ENCODE assay signal across 14 cellular contexts in genomic region chr7:95598511-95598910, GRCh38. TPM values are rescaled to one million over a fixed set of nuclear protein-coding genes. Genes with fewer than 3 reads are reported as not detected.
"Had no signal": no experiment of that assay in that cellular context is flagged by ENCODE, and none has a peak within 500 bp of the region (broad histone marks: within the 10 kb centered on the region; RNA-seq: fewer than 3 reads in every experiment).

No MANE protein-coding gene starts in this region.

- H3K36me3 ChIP-seq: SJCRH30 had no signal

- H3K4me3 ChIP-seq: SJCRH30, upper lobe of left lung had no signal

- H3K4me3 Mint-ChIP-seq: activated CD4-positive, alpha-beta memory T cell treated with anti-CD3 and anti-CD28 coated beads, Interleukin-2, amount 10 ng/mL, durations not matched to agents 7 days and 5 days; activated CD4-positive, alpha-beta T cell treated with anti-CD3 and anti-CD28 coated beads for 36 hours; activated T-cell treated with anti-CD3 and anti-CD28 coated beads, Interleukin-2, amount 50 U/mL, for 4 hours; central memory CD8-positive, alpha-beta T cell; T-helper 17 cell had no signal

- H3K27ac Mint-ChIP-seq: activated CD4-positive, alpha-beta memory T cell treated with anti-CD3 and anti-CD28 coated beads, Interleukin-2, amount 10 ng/mL, durations not matched to agents 7 days and 5 days; activated CD4-positive, alpha-beta T cell treated with anti-CD3 and anti-CD28 coated beads for 36 hours; T-helper 17 cell had no signal

- H3K27ac ChIP-seq: SJCRH30 had no signal

- H3K27me3 ChIP-seq: SJCRH30, upper lobe of left lung had no signal

- DNase-seq: activated CD4-positive, alpha-beta memory T cell treated with anti-CD3 and anti-CD28 coated beads, Interleukin-2, amount 10 ng/mL, durations not matched to agents 7 days and 5 days; activated CD4-positive, alpha-beta T cell treated with anti-CD3 and anti-CD28 coated beads for 36 hours; activated effector memory CD4-positive, alpha-beta T cell treated with Interleukin-2 at 50 U/mL for 16 hours; activated naive CD4-positive, alpha-beta T cell treated with anti-CD3 and anti-CD28 coated beads, Interleukin-2, amount 50 U/mL, for 16 hours; activated T-cell treated with anti-CD3 and anti-CD28 coated beads, Interleukin-2, amount 50 U/mL, for 4 hours; effector memory CD4-positive, alpha-beta T cell; hypothalamus; SJCRH30; stimulated activated CD4-positive, alpha-beta T cell treated with anti-CD3 and anti-CD28 coated beads, Interleukin-15, amount 100 ng/mL, for 24 hours; stimulated activated CD4-positive, alpha-beta T cell treated with anti-CD3 and anti-CD28 coated beads, Interleukin-4, amount 100 ng/mL, for 1 hour; stimulated activated naive CD4-positive, alpha-beta T cell treated with Interleukin-2 at 50 U/mL for 16 hours; T-helper 17 cell; upper lobe of left lung had no signal

- H3K9me3 Mint-ChIP-seq: activated CD4-positive, alpha-beta memory T cell treated with anti-CD3 and anti-CD28 coated beads, Interleukin-2, amount 10 ng/mL, durations not matched to agents 7 days and 5 days; activated T-cell treated with anti-CD3 and anti-CD28 coated beads, Interleukin-2, amount 50 U/mL, for 4 hours; central memory CD8-positive, alpha-beta T cell had no signal

- H3K9me3 ChIP-seq: SJCRH30, upper lobe of left lung had no signal

- ATAC-seq: activated CD4-positive, alpha-beta T cell treated with anti-CD3 and anti-CD28 coated beads for 36 hours; activated T-cell treated with anti-CD3 and anti-CD28 coated beads, Interleukin-2, amount 50 U/mL, for 4 hours; T-helper 17 cell had no signal

- H3K4me1 Mint-ChIP-seq: activated CD4-positive, alpha-beta memory T cell treated with anti-CD3 and anti-CD28 coated beads, Interleukin-2, amount 10 ng/mL, durations not matched to agents 7 days and 5 days; activated CD4-positive, alpha-beta T cell treated with anti-CD3 and anti-CD28 coated beads for 36 hours; central memory CD8-positive, alpha-beta T cell; T-helper 17 cell had no signal

RNA-seq across cellular contexts. Expression of gene PDK4, which starts 2.2 kb away (rescaled TPM):
- total RNA-seq: activated CD4-positive, alpha-beta memory T cell treated with anti-CD3 and anti-CD28 coated beads, Interleukin-2, amount 10 ng/mL, durations not matched to agents 7 days and 5 days; activated CD4-positive, alpha-beta T cell treated with anti-CD3 and anti-CD28 coated beads for 36 hours had no signal
